15 cellular contexts compared by ENCODE assay signal in the genomic region with DNA sequence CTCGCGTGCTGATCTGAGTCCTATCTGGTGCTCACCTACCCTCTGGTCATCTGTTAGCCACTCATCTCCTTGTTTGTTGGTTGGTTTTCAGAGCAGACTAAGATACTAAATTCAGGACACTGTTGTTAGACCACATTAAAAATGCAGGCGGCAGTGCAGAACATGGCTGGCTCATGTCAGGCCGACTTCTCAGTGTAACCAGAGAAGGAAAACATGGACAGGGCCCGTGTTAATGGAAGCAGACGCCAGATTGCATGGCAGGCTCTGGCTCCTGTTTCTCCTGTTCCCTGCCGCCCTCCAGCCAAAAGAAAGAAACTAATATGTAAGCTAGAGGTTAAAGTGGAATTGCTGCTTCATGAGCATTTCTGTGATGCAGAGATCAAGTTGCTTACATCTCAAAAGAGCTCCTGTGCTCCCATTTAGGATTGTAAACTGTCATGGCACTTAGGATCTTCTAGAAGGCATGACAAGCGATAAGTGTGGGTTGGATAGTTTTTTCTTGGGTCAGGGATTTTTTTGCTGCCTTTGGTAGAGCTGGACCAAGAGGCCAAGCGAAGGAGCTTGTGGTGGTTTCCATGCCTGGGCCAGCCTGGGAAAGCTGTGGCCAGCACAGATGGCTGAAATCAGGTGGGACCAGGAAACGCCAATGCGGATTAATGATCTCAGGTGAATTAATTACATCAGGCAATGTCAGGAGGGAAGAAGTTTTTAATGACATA. TPM values are rescaled to one million over a fixed set of nuclear protein-coding genes. Genes with fewer than 3 reads are reported as not detected.
DNase-seq lines count a peak whose midpoint lies in the region; ATAC-seq and TF ChIP-seq lines count a peak whose summit lies in the region.
"Had no signal": no experiment of that assay in that cellular context is flagged by ENCODE, and none has a peak within 500 bp of the region (broad histone marks: within the 10 kb centered on the region; RNA-seq: fewer than 3 reads in every experiment).

No MANE protein-coding gene starts in this region.

- TF ChIP-seq POLR2A in tibial nerve (IDR thresholded peaks at IDR 0.05) = no peak

- intact Hi-C loops in cardiac septum (cut with DNase I) = no loop called here

- H3K23ac ChIP-seq in trophoblast cell (ENCODE audit: low read length) = no peak overlapping the region

- H3K4ac ChIP-seq in trophoblast cell (ENCODE audit: low read depth, low read length) = peak overlapping the region; percentile 34

- WGBS in trophoblast cell (ENCODE audit: extremely low coverage, insufficient coverage, insufficient read length) = no CpG with 5 or more reads among the region's 11 CpGs
- WGBS in tibial nerve, 2 donors = 78 to 83% methylated on average over 11 of the region's 11 CpGs

- H3K27me3 ChIP-seq in cardiac muscle cell (no peaks in the 10 kb centered on the region), trophoblast cell (ENCODE audit: insufficient read depth, low read length) (no peaks in the 10 kb centered on the region), tibial nerve (no peaks in the 10 kb centered on the region)

- no peak for ATAC-seq in HG03571 (IDR thresholded peaks at IDR 0.05; ENCODE audit: unreplicated experiment)
- ATAC-seq: activated CD8-positive, alpha-beta T cell treated with anti-CD3 and anti-CD28 coated beads for 36 hours; GM12878 had no signal

- CTCF ChIA-PET in activated CD4-positive, alpha-beta memory T cell treated with anti-CD3 and anti-CD28 coated beads, Interleukin-2, amount 10 ng/mL, durations not matched to agents 7 days and 5 days (lab: Charles Lee) = no interaction called here

- peak overlapping the region; percentile 39 for H2AK5ac ChIP-seq in trophoblast cell (ENCODE audit: low read length)

- H4K8ac ChIP-seq in trophoblast cell (ENCODE audit: low read depth, low read length) = peak overlapping the region; percentile 57

- H2BK120ac ChIP-seq in trophoblast cell (ENCODE audit: insufficient read depth, low read length, poor library complexity) = peak overlapping the region; percentile 90

- peak overlapping the region; percentile 38 for H3K14ac ChIP-seq in trophoblast cell (ENCODE audit: low read length)

- no peaks in the 10 kb centered on the region for H3K4me1 Mint-ChIP-seq in activated CD4-positive, alpha-beta memory T cell treated with anti-CD3 and anti-CD28 coated beads, Interleukin-2, amount 10 ng/mL, durations not matched to agents 7 days and 5 days

- no peaks in the 10 kb centered on the region for H3K9me3 Mint-ChIP-seq in activated CD4-positive, alpha-beta memory T cell treated with anti-CD3 and anti-CD28 coated beads, Interleukin-2, amount 10 ng/mL, durations not matched to agents 7 days and 5 days
- H3K9me3 Mint-ChIP-seq: activated CD8-positive, alpha-beta T cell treated with anti-CD3 and anti-CD28 coated beads for 36 hours had no signal

- peaks cover 3% of the 10 kb centered on the region for H3K36me3 Mint-ChIP-seq in activated CD4-positive, alpha-beta memory T cell treated with anti-CD3 and anti-CD28 coated beads, Interleukin-2, amount 10 ng/mL, durations not matched to agents 7 days and 5 days (ENCODE audit: low read depth)

- H3K27ac ChIP-seq in cardiac muscle cell = peak overlapping the region; percentile 54
- peak overlapping the region; percentile 93 for H3K27ac ChIP-seq in trophoblast cell (ENCODE audit: low read depth, low read length)
- peak overlapping the region in 2 of 4 donors; percentile 6 to 15 for H3K27ac ChIP-seq in tibial nerve
- H3K27ac ChIP-seq: PC-9 had no signal

- H3K9me3 ChIP-seq in cardiac muscle cell (ENCODE audit: low read depth) (no peaks in the 10 kb centered on the region), trophoblast cell (ENCODE audit: insufficient read depth, low read depth, low read length) (peaks cover 2% of the 10 kb centered on the region), tibial nerve (no peaks in the 10 kb centered on the region)

- H3K79me2 ChIP-seq in trophoblast cell (ENCODE audit: control insufficient read depth, insufficient read depth, low read length, poor library complexity) = peaks cover 4% of the 10 kb centered on the region

- no peak overlapping the region for H2AFZ ChIP-seq in trophoblast cell (ENCODE audit: insufficient read depth, low read length, poor library complexity)
- H2AFZ ChIP-seq: PC-9 had no signal

- H3K4me1 ChIP-seq in cardiac muscle cell (ENCODE audit: low read depth) (peaks cover 19% of the 10 kb centered on the region), trophoblast cell (ENCODE audit: control insufficient read depth in 1 of 2, insufficient read depth in 2 of 2, low read length in 2 of 2) (peaks cover 28 to 37% of the 10 kb centered on the region in 2 experiments), tibial nerve (peaks cover 0 to 42% (median 0%) of the 10 kb centered on the region in 4 donors)

- TF ChIP-seq CTCF in cardiac muscle cell (IDR thresholded peaks at IDR 0.05; ENCODE audit: low read depth, low read length) = no peak
- no peak for TF ChIP-seq CTCF in fibroblast of villous mesenchyme (IDR thresholded peaks at IDR 0.05; ENCODE audit: insufficient read depth, low read depth, low read length)
- no peak for TF ChIP-seq CTCF in tibial nerve (IDR thresholded peaks at IDR 0.05)

- no peak overlapping the region for H4K12ac ChIP-seq in trophoblast cell (ENCODE audit: low read depth, low read length)

- POLR2A ChIA-PET in activated CD4-positive, alpha-beta memory T cell treated with anti-CD3 and anti-CD28 coated beads, Interleukin-2, amount 10 ng/mL, durations not matched to agents 7 days and 5 days (lab: Charles Lee) = no interaction called here

- peak overlapping the region; percentile 96 for H2BK5ac ChIP-seq in trophoblast cell (ENCODE audit: low read depth, low read length, poor library complexity)

- H3K4me3 ChIP-seq in cardiac muscle cell (no peak overlapping the region), fibroblast of villous mesenchyme (ENCODE audit: low read depth, low read length) (no peak overlapping the region), trophoblast cell (ENCODE audit: low read depth, low read length) (no peak overlapping the region), tibial nerve (no peak overlapping the region)
- H3K4me3 ChIP-seq: GM12878, PC-9 had no signal

- no peak overlapping the region for H3K27ac Mint-ChIP-seq in activated CD4-positive, alpha-beta memory T cell treated with anti-CD3 and anti-CD28 coated beads, Interleukin-2, amount 10 ng/mL, durations not matched to agents 7 days and 5 days

- DNase-seq in cardiac muscle cell (ENCODE audit: low read depth in 1 of 2, low spot score in 1 of 2) (no peak), cardiac septum (ENCODE audit: low spot score) (no peak), fibroblast of villous mesenchyme (ENCODE audit: low read depth) (peak; percentile 36), trophoblast cell (no peak), tibial nerve (ENCODE audit: low spot score in 2 of 2) (no peak), mesenteric fat pad (ENCODE audit: low spot score) (no peak)
- no peak for DNase-seq in activated CD4-positive, alpha-beta memory T cell treated with anti-CD3 and anti-CD28 coated beads, Interleukin-2, amount 10 ng/mL, durations not matched to agents 7 days and 5 days
- DNase-seq: activated CD8-positive, alpha-beta T cell treated with anti-CD3 and anti-CD28 coated beads for 36 hours; activated naive CD4-positive, alpha-beta T cell treated with Interleukin-2 at 50 U/mL for 16 hours; effector CD4-positive, alpha-beta T cell; HCEC 1CT; NCI-H1417 treated with DMSO at 0.1 percent for 48 hours; PC-9 had no signal

- H3K18ac ChIP-seq in trophoblast cell (ENCODE audit: low read length) = peak overlapping the region; percentile 69

- H3K4me3 Mint-ChIP-seq in activated CD4-positive, alpha-beta memory T cell treated with anti-CD3 and anti-CD28 coated beads, Interleukin-2, amount 10 ng/mL, durations not matched to agents 7 days and 5 days = no peak overlapping the region
- H3K4me3 Mint-ChIP-seq: activated CD8-positive, alpha-beta T cell treated with anti-CD3 and anti-CD28 coated beads for 36 hours had no signal

- peak overlapping the region; percentile 53 for H2BK12ac ChIP-seq in trophoblast cell (ENCODE audit: low read length)

- H3K79me1 ChIP-seq in trophoblast cell (ENCODE audit: low read length) = peaks cover 38% of the 10 kb centered on the region

- H3K27me3 Mint-ChIP-seq in activated CD4-positive, alpha-beta memory T cell treated with anti-CD3 and anti-CD28 coated beads, Interleukin-2, amount 10 ng/mL, durations not matched to agents 7 days and 5 days = no peaks in the 10 kb centered on the region
- H3K27me3 Mint-ChIP-seq: activated CD8-positive, alpha-beta T cell treated with anti-CD3 and anti-CD28 coated beads for 36 hours had no signal

- H3K4me2 ChIP-seq in trophoblast cell (ENCODE audit: low read length) = no peak overlapping the region
- H3K4me2 ChIP-seq: PC-9 had no signal

- TF ChIP-seq EP300 in tibial nerve (IDR thresholded peaks at IDR 0.05) = no peak

- H4K91ac ChIP-seq in trophoblast cell (ENCODE audit: low read depth, low read length) = peak overlapping the region; percentile 90

- peak overlapping the region; percentile 44 for H3K9ac ChIP-seq in trophoblast cell (ENCODE audit: low read length)

- H3K36me3 ChIP-seq in cardiac muscle cell = peaks cover 25% of the 10 kb centered on the region
- peaks cover 4 to 13% of the 10 kb centered on the region in 2 experiments for H3K36me3 ChIP-seq in trophoblast cell (ENCODE audit: control insufficient read depth in 1 of 2, insufficient read depth in 2 of 2, low read length in 2 of 2)
- H3K36me3 ChIP-seq in tibial nerve = peaks cover 0 to 36% (median 9%) of the 10 kb centered on the region in 3 donors

RNA-seq across cellular contexts. Expression of a gene that starts 56.1 kb away (rescaled TPM):
- 48.7 and 80.7 TPM in 2 replicates for total RNA-seq in cardiac muscle cell
- polyA plus RNA-seq in cardiac muscle cell = 79.3 and 95.5 TPM in 2 replicates
- total RNA-seq in cardiac septum = 59.4 TPM
- 7.1 and 7.8 TPM in 2 replicates for total RNA-seq in fibroblast of villous mesenchyme
- polyA plus RNA-seq in trophoblast cell (2013) = 17.0 and 17.3 TPM in 2 replicates
- total RNA-seq in tibial nerve = 10 to 100 TPM; 33.6 to 59.9 (median 48.7) TPM
- 10 to 100 TPM; 17.1 to 18.4 TPM for total RNA-seq in activated CD4-positive, alpha-beta memory T cell treated with anti-CD3 and anti-CD28 coated beads, Interleukin-2, amount 10 ng/mL, durations not matched to agents 7 days and 5 days
- total RNA-seq in mesenteric fat pad = 35.5 TPM
